8 cellular contexts compared by ENCODE assay signal in genomic region chr1:224106568-224107281, GRCh38. TPM values are rescaled to one million over a fixed set of nuclear protein-coding genes. Genes with fewer than 3 reads are reported as not detected.
A peak's percentile ranks its signal among the peaks of the same experiment; 100 is the strongest.
DNase-seq lines count a peak whose midpoint lies in the region; ATAC-seq, FAIRE-seq and TF ChIP-seq lines count a peak whose summit lies in the region.

No MANE protein-coding gene starts in this region.

- H3K4me1 ChIP-seq in GM12878 (ENCODE audit: control insufficient read depth, insufficient read depth, low read length) = no peaks in the 10 kb centered on the region
- H3K4me1 ChIP-seq in lung (ENCODE audit: control insufficient read depth in 2 of 2, insufficient read depth in 2 of 2, low read length in 2 of 2) = peaks cover 0 to 2% of the 10 kb centered on the region in 2 donors

- H3K9me3 ChIP-seq in GM12878 (replicated peaks; ENCODE audit: control insufficient read depth, insufficient read depth, low read length) (no peaks in the 10 kb centered on the region), lung (ENCODE audit: control insufficient read depth in 2 of 2, insufficient read depth in 1 of 2, low read length in 1 of 2) (no peaks in the 10 kb centered on the region)

- no peaks in the 10 kb centered on the region for H3K79me2 ChIP-seq in GM12878 (ENCODE audit: control insufficient read depth, insufficient read depth, low read length)

- H3K4me3 ChIP-seq in GM12878 (no peak overlapping the region), lung (no peak overlapping the region)

- DNase-seq in COLO829 (ENCODE audit: low spot score) (peak; percentile 77), NCI-H526 treated with DMSO at 0.1 percent for 48 hours (lab: John Stamatoyannopoulos, UW) (peak; percentile 7), GM12878 (ENCODE audit: low read depth, low spot score) (no peak), lung (ENCODE audit: low spot score) (no peak)
- DNase-seq in stimulated activated naive CD4-positive, alpha-beta T cell (lab: John Stamatoyannopoulos, UW) = no peak

- TF ChIP-seq POLR2A in GM12878 (IDR thresholded peaks at IDR 0.05; ENCODE audit: low read depth, low read length) = peak; percentile 42; the same call in 1 of the 2 replicates

- POLR2A ChIA-PET in GM12878 (lab: Charles Lee) = interaction anchor here (0.5 kb wide), 2 partner anchors 18 to 80 kb away, joined by 3 to 6 read pairs; no protein-coding TSS in a partner anchor

- H2AFZ ChIP-seq in GM12878 (ENCODE audit: control insufficient read depth, low read depth, low read length) = peak overlapping the region; percentile 53

- BruUV-seq in GM12878 (replicated peaks; lab: Mats Ljungman, UMichigan) = no TSS peak

- ATAC-seq in GM18861 (IDR thresholded peaks at IDR 0.05; ENCODE audit: unreplicated experiment) = peak; percentile 88
- peak; percentile 84 for ATAC-seq in HG03342 (IDR thresholded peaks at IDR 0.05; ENCODE audit: unreplicated experiment)
- ATAC-seq in GM12878 = peak; percentile 99
- peak; percentile 82 for ATAC-seq in lung (ENCODE audit: insufficient read depth, low FRiP score)
- no peak for ATAC-seq in GM18520 (IDR thresholded peaks at IDR 0.05; ENCODE audit: unreplicated experiment)

- no peaks in the 10 kb centered on the region for H3K27me3 ChIP-seq in GM12878 (replicated peaks in 1 of 2; ENCODE audit: control insufficient read depth in 2 of 2, insufficient read depth in 2 of 2, low read length in 1 of 2)
- no peaks in the 10 kb centered on the region for H3K27me3 ChIP-seq in lung (ENCODE audit: control insufficient read depth, insufficient read depth)

- TF ChIP-seq EP300 in GM12878 (IDR thresholded peaks at IDR 0.05; ENCODE audit: borderline replicate concordance in 1 of 2, control insufficient read depth in 1 of 2, low read depth in 2 of 2, low read length in 2 of 2) = no peak

- intact Hi-C loops in GM12878 (cut with micrococcal nuclease; ENCODE audit: unreplicated experiment) = loop anchor here (2.0 kb wide), 1 partner anchor 408 kb away; no protein-coding TSS in a partner anchor

- H3K36me3 ChIP-seq in GM12878 (ENCODE audit: control insufficient read depth in 2 of 2, insufficient read depth in 2 of 2, low read length in 1 of 2) (no peaks in the 10 kb centered on the region), lung (ENCODE audit: control insufficient read depth in 2 of 2, insufficient read depth in 2 of 2, low read length in 2 of 2) (no peaks in the 10 kb centered on the region)

- TF ChIP-seq RAD21 in GM12878 (IDR thresholded peaks at IDR 0.05; ENCODE audit: insufficient read depth, low read depth, low read length) = peak; percentile 54

- no peaks in the 10 kb centered on the region for H4K20me1 ChIP-seq in GM12878 (ENCODE audit: control insufficient read depth, insufficient read depth)

- in situ Hi-C loops in GM12878 (cut with MboI) = no loop called here

- RAD21 ChIA-PET in GM12878 (lab: Charles Lee; ENCODE audit: unreplicated experiment) = interaction anchor here (0.9 to 1.1 kb wide), 4 partner anchors 9 to 408 kb away, joined by 3 to 6 read pairs (median 3); no protein-coding TSS in a partner anchor

- no peak overlapping the region for H3K9ac ChIP-seq in GM12878 (ENCODE audit: control insufficient read depth, insufficient read depth, low read length)

- SMC1A ChIA-PET in GM12878 (lab: Charles Lee; ENCODE audit: uncharacterized antibody, unreplicated experiment) = interaction anchor here (1.0 to 2.0 kb wide), 6 partner anchors 10 to 405 kb away, joined by 3 to 6 read pairs (median 4); no protein-coding TSS in a partner anchor

- H3K27ac ChIP-seq in GM12878 (ENCODE audit: control insufficient read depth, insufficient read depth) (no peak overlapping the region), lung (ENCODE audit: low read depth in 1 of 2, low read length in 1 of 2) (peak overlapping the region in 1 of 2 donors; percentile 6)

- CTCF ChIA-PET in GM12878 (lab: Yijun Ruan, JAX) = interaction anchor here (0.6 to 2.7 kb wide), 12 partner anchors 10 to 406 kb away, joined by 3 to 18 read pairs (median 4); no protein-coding TSS in a partner anchor

- WGBS in GM12878 (ENCODE audit: insufficient coverage, insufficient replicate concordance, low lambda C conversion rate, missing lambda C conversion rate) = 29% methylated on average over 5 of the region's 5 CpGs
- WGBS in lung, 2 donors = 32 to 42% methylated on average over 5 of the region's 5 CpGs

- TF ChIP-seq CTCF in GM12878 (IDR thresholded peaks at IDR 0.05 in 2 of 3, conservative IDR thresholded peaks at IDR 0.05 in 1 of 3; ENCODE audit: control insufficient read depth in 2 of 3, extremely low read depth in 1 of 3, insufficient read depth in 1 of 3, low read depth in 3 of 3, low read length in 3 of 3) = peak; percentile 48 to 51 (median 50)
- no peak for TF ChIP-seq CTCF in lung (IDR thresholded peaks at IDR 0.05; ENCODE audit: control extremely low read depth, extremely low read depth)

- peak overlapping the region; percentile 17; the same call in 1 of the 2 replicates for H3K4me2 ChIP-seq in GM12878 (ENCODE audit: control insufficient read depth, insufficient read depth)

- FAIRE-seq in GM12878 (lab: Jason Lieb, UNC) = peak; percentile 75

TF ChIP-seq in GM12878, 131 proteins besides CTCF, POLR2A, EP300 and RAD21:
- TF ChIP-seq MLLT1 (IDR thresholded peaks at IDR 0.05) = no peak
- TF ChIP-seq SMARCA5 (IDR thresholded peaks at IDR 0.05) = 0 out of 2 replicates have a peak, but pooled peaks have one; percentile 26
- peak; percentile 40; the same call in 1 of the 2 replicates for TF ChIP-seq SMC3 (IDR thresholded peaks at IDR 0.05; ENCODE audit: borderline replicate concordance, low read length)

RNA-seq across cellular contexts. Expression of gene FBXO28, which starts 7.2 kb away (rescaled TPM):
- total RNA-seq in GM12878 (2013; cell fraction: nucleolus; rRNA removed) = 62.1 and 71.4 TPM in 2 replicates
- total RNA-seq in GM12878 (2014; rRNA removed) = 15.5 and 20.6 TPM in 2 replicates
- total RNA-seq in GM12878 (2014; rRNA removed; fragmentation: Illumina TruSeq; extraction: Trizol) = 17.7 and 18.1 TPM in 2 replicates
- 20.5 and 23.2 TPM in 2 replicates for total RNA-seq in GM12878 (2021)
- 5.1 TPM for polyA plus RNA-seq in GM12878 (2011; ENCODE audit: low read depth)
- polyA plus RNA-seq in GM12878 (2011; rRNA removed) = 18.7 and 31.3 TPM in 2 replicates
- 8.7 and 10.0 TPM in 2 replicates for polyA plus RNA-seq in GM12878 (2011; cell fraction: cytosol; rRNA removed)
- polyA plus RNA-seq in GM12878 (2011; cell fraction: nucleus; rRNA removed) = 9.9 and 10.9 TPM in 2 replicates
- polyA plus RNA-seq in GM12878 (2012) = 9.2 and 11.0 TPM in 2 replicates
- polyA plus RNA-seq in GM12878 (2014; fragmentation: Illumina TruSeq; extraction: Trizol) = 14.1 and 16.3 TPM in 2 replicates
- 1 to 10 TPM; 4.3 to 4.5 TPM for polyA plus RNA-seq in GM12878 (2014; fragmentation: Nextera tagmentation; extraction: Ambion mirVana)
- polyA plus RNA-seq in GM12878 (2014; rRNA removed) = 13.3 and 15.4 TPM in 2 replicates
- 10 to 100 TPM; 18.7 to 21.5 TPM for polyA plus RNA-seq in GM12878 (2016; fragmentation: Nextera tagmentation; extraction: Ambion mirVana)
- polyA minus RNA-seq in GM12878 (2011; rRNA and poly(A)+ RNA removed) = 14.9 and 21.6 TPM in 2 replicates
- polyA minus RNA-seq in GM12878 (2011; cell fraction: cytosol; rRNA and poly(A)+ RNA removed) = 5.1 and 8.5 TPM in 2 replicates
- 11.0 and 21.4 TPM in 2 replicates for polyA minus RNA-seq in GM12878 (2011; cell fraction: nucleus; rRNA and poly(A)+ RNA removed)
- total RNA-seq in lung = 10 to 100 TPM; 27.4 to 41.5 TPM
- 10 to 100 TPM; 10.1 to 11.9 TPM for polyA plus RNA-seq in lung

Comparison
In these comparisons a context has a peak if more than half of its experiments do, and no peak if none do; other contexts are left out.
1. DNase-seq: peak in COLO829 (single experiment) and NCI-H526 treated with DMSO at 0.1 percent for 48 hours (single experiment); none in GM12878 (single experiment), lung (single experiment) and stimulated activated naive CD4-positive, alpha-beta T cell (0 of 6).